Comparison of ENCODE assay signal across 8 cellular contexts in genomic region chr14:104801284-104802119, GRCh38. TPM values are rescaled to one million over a fixed set of nuclear protein-coding genes. Genes with fewer than 3 reads are reported as not detected.
DNase-seq lines count a peak whose midpoint lies in the region; ATAC-seq and TF ChIP-seq lines count a peak whose summit lies in the region.

No MANE protein-coding gene starts in this region.

- peak overlapping the region; percentile 72 for H3K4me3 Mint-ChIP-seq in activated CD4-positive, alpha-beta T cell treated with anti-CD3 and anti-CD28 coated beads for 36 hours
- H3K4me3 Mint-ChIP-seq in activated naive CD8-positive, alpha-beta T cell treated with anti-CD3 and anti-CD28 coated beads for 36 hours, result peak overlapping the region; percentile 84

- H3K9me3 ChIP-seq in thoracic aorta, result no peaks in the 10 kb centered on the region

- peaks cover 17% of the 10 kb centered on the region for H3K4me1 Mint-ChIP-seq in activated CD4-positive, alpha-beta T cell treated with anti-CD3 and anti-CD28 coated beads for 36 hours
- peaks cover 14% of the 10 kb centered on the region for H3K4me1 Mint-ChIP-seq in activated naive CD8-positive, alpha-beta T cell treated with anti-CD3 and anti-CD28 coated beads for 36 hours

- H3K27ac ChIP-seq in thoracic aorta, result peak overlapping the region; percentile 65 to 78

- intact Hi-C loops in activated CD4-positive, alpha-beta T cell treated with anti-CD3 and anti-CD28 coated beads for 36 hours (cut with DNase I, micrococcal nuclease), result no loop called here

- H3K27me3 Mint-ChIP-seq in activated CD4-positive, alpha-beta T cell treated with anti-CD3 and anti-CD28 coated beads for 36 hours, result no peaks in the 10 kb centered on the region
- peaks cover 10% of the 10 kb centered on the region for H3K27me3 Mint-ChIP-seq in activated naive CD8-positive, alpha-beta T cell treated with anti-CD3 and anti-CD28 coated beads for 36 hours

- no peak for ATAC-seq in activated CD4-positive, alpha-beta T cell treated with anti-CD3 and anti-CD28 coated beads for 36 hours
- ATAC-seq in thoracic aorta (ENCODE audit: insufficient number of reproducible peaks, low FRiP score, low read depth) (no peak), GM18907 (IDR thresholded peaks at IDR 0.05; ENCODE audit: unreplicated experiment) (no peak)

- POLR2A ChIA-PET in activated CD4-positive, alpha-beta T cell treated with anti-CD3 and anti-CD28 coated beads for 36 hours (lab: Charles Lee), result interaction anchor here (0.6 kb wide), 1 partner anchor 8 kb away, joined by 3 read pairs; no protein-coding TSS in a partner anchor

- no peak for TF ChIP-seq CTCF in thoracic aorta (IDR thresholded peaks at IDR 0.05)

- peak overlapping the region; percentile 80 for H3K4me3 ChIP-seq in thoracic aorta

- no peak for DNase-seq in activated CD4-positive, alpha-beta T cell treated with anti-CD3 and anti-CD28 coated beads for 36 hours
- no peak for DNase-seq in activated CD4-positive, alpha-beta T cell treated with anti-CD3 and anti-CD28 coated beads, Interleukin-2, amount 50 U/mL, for 4 hours
- DNase-seq in activated naive CD8-positive, alpha-beta T cell treated with anti-CD3 and anti-CD28 coated beads for 36 hours, result no peak
- peak; percentile 26 for DNase-seq in kidney tubule cell (ENCODE audit: low spot score)
- DNase-seq in thoracic aorta (ENCODE audit: low spot score), result no peak
- no peak for DNase-seq in effector CD4-positive, alpha-beta T cell
- DNase-seq in stimulated activated CD4-positive, alpha-beta T cell treated with anti-CD3 and anti-CD28 coated beads, Interleukin-15, amount 100 ng/mL, for 24 hours, result no peak

- no peaks in the 10 kb centered on the region for H3K9me3 Mint-ChIP-seq in activated CD4-positive, alpha-beta T cell treated with anti-CD3 and anti-CD28 coated beads for 36 hours (ENCODE audit: low read depth)
- no peaks in the 10 kb centered on the region for H3K9me3 Mint-ChIP-seq in activated naive CD8-positive, alpha-beta T cell treated with anti-CD3 and anti-CD28 coated beads for 36 hours

- CTCF ChIA-PET in activated CD4-positive, alpha-beta T cell treated with anti-CD3 and anti-CD28 coated beads for 36 hours (lab: Charles Lee), result interaction anchor here (0.7 to 1.9 kb wide), 5 partner anchors 24 to 245 kb away, joined by 3 to 5 read pairs (median 3); no protein-coding TSS in a partner anchor

- no peaks in the 10 kb centered on the region for H3K36me3 Mint-ChIP-seq in activated CD4-positive, alpha-beta T cell treated with anti-CD3 and anti-CD28 coated beads for 36 hours (ENCODE audit: low read depth)
- no peaks in the 10 kb centered on the region for H3K36me3 Mint-ChIP-seq in activated naive CD8-positive, alpha-beta T cell treated with anti-CD3 and anti-CD28 coated beads for 36 hours

- peaks cover 11 to 38% of the 10 kb centered on the region in 2 donors for H3K4me1 ChIP-seq in thoracic aorta (ENCODE audit: control insufficient read depth in 1 of 2, low read depth in 2 of 2)

- H3K36me3 ChIP-seq in thoracic aorta, result no peaks in the 10 kb centered on the region

- peak overlapping the region; percentile 60 for H3K27ac Mint-ChIP-seq in activated CD4-positive, alpha-beta T cell treated with anti-CD3 and anti-CD28 coated beads for 36 hours
- peak overlapping the region; percentile 63 for H3K27ac Mint-ChIP-seq in activated naive CD8-positive, alpha-beta T cell treated with anti-CD3 and anti-CD28 coated beads for 36 hours

- no peaks in the 10 kb centered on the region for H3K27me3 ChIP-seq in thoracic aorta (replicated peaks; ENCODE audit: insufficient read depth)

RNA-seq across cellular contexts. Expression of gene ZBTB42, which starts 0.6 kb away (rescaled TPM):
- total RNA-seq in activated CD4-positive, alpha-beta T cell treated with anti-CD3 and anti-CD28 coated beads for 36 hours, result 1 to 10 TPM; 1.5 to 2.0 TPM
- 1 to 10 TPM; 1.1 to 1.4 TPM for total RNA-seq in activated naive CD8-positive, alpha-beta T cell treated with anti-CD3 and anti-CD28 coated beads for 36 hours
- total RNA-seq in thoracic aorta, result 1 to 10 TPM; 3.2 to 4.4 TPM

RNA-seq across cellular contexts. Expression of gene AKT1, which starts 6.0 kb away (rescaled TPM):
- 100 to 1,000 TPM; 110 to 126 TPM for total RNA-seq in activated CD4-positive, alpha-beta T cell treated with anti-CD3 and anti-CD28 coated beads for 36 hours
- 100 to 1,000 TPM; 112 TPM for total RNA-seq in activated naive CD8-positive, alpha-beta T cell treated with anti-CD3 and anti-CD28 coated beads for 36 hours
- total RNA-seq in thoracic aorta, result 100 to 1,000 TPM; 158 to 162 TPM

RNA-seq across cellular contexts. Expression of gene SIVA1, which starts 48.6 kb away (rescaled TPM):
- total RNA-seq in activated CD4-positive, alpha-beta T cell treated with anti-CD3 and anti-CD28 coated beads for 36 hours, result 10 to 100 TPM; 47.1 to 97.1 TPM
- 100 to 1,000 TPM; 137 to 147 TPM for total RNA-seq in activated naive CD8-positive, alpha-beta T cell treated with anti-CD3 and anti-CD28 coated beads for 36 hours
- total RNA-seq in thoracic aorta, result 100 to 1,000 TPM; 218 to 320 TPM
